27 cellular contexts compared by ENCODE assay signal in genomic region chr3:78830466-78830865, GRCh38.
"Had no signal": no experiment of that assay in that cellular context is flagged by ENCODE, and none has a peak within 500 bp of the region (broad histone marks: within the 10 kb centered on the region; RNA-seq: fewer than 3 reads in every experiment).

No MANE protein-coding gene starts in this region.

- H3K27ac ChIP-seq: ascending aorta, body of pancreas, SK-N-MC had no signal

- ATAC-seq: activated CD4-positive, CD25-positive, alpha-beta regulatory T cell treated with anti-CD3 and anti-CD28 coated beads, Interleukin-2, amount 50 U/mL, for 24 hours; activated CD8-positive, alpha-beta T cell treated with anti-CD3 and anti-CD28 coated beads, Interleukin-2, amount 10 ng/mL, durations not matched to agents 7 days and 5 days; activated naive CD4-positive, alpha-beta T cell treated with anti-CD3 and anti-CD28 coated beads, Interleukin-2, amount 50 U/mL, for 72 hours; activated naive CD8-positive, alpha-beta T cell treated with anti-CD3 and anti-CD28 coated beads, Interleukin-2, amount 50 U/mL, for 24 hours; body of pancreas; Right ventricle myocardium inferior; T-cell had no signal

- H3K4me3 Mint-ChIP-seq: activated CD8-positive, alpha-beta T cell treated with anti-CD3 and anti-CD28 coated beads, Interleukin-2, amount 10 ng/mL, durations not matched to agents 7 days and 5 days; activated naive CD8-positive, alpha-beta T cell treated with anti-CD3 and anti-CD28 coated beads, Interleukin-2, amount 50 U/mL, for 24 hours; T-cell had no signal

- H3K4me1 Mint-ChIP-seq: activated naive CD8-positive, alpha-beta T cell treated with anti-CD3 and anti-CD28 coated beads, Interleukin-2, amount 50 U/mL, for 24 hours; T-cell had no signal

- H3K9me3 ChIP-seq: ascending aorta, body of pancreas had no signal

- H3K27ac Mint-ChIP-seq: activated CD8-positive, alpha-beta T cell treated with anti-CD3 and anti-CD28 coated beads, Interleukin-2, amount 10 ng/mL, durations not matched to agents 7 days and 5 days; activated naive CD4-positive, alpha-beta T cell treated with anti-CD3 and anti-CD28 coated beads, Interleukin-2, amount 50 U/mL, for 72 hours; activated naive CD8-positive, alpha-beta T cell treated with anti-CD3 and anti-CD28 coated beads, Interleukin-2, amount 50 U/mL, for 24 hours; T-cell had no signal

- H3K4me3 ChIP-seq: ascending aorta, body of pancreas, SK-N-MC had no signal

- H3K27me3 ChIP-seq: ascending aorta, body of pancreas had no signal

- DNase-seq: activated CD4-positive, alpha-beta T cell treated with anti-CD3 and anti-CD28 coated beads for 48 hours; activated CD4-positive, alpha-beta T cell treated with anti-CD3 and anti-CD28 coated beads, Interleukin-2, amount 50 U/mL, for 4 hours; activated CD8-positive, alpha-beta memory T cell treated with anti-CD3 and anti-CD28 coated beads, Interleukin-2, amount 50 U/mL, for 48 hours; activated CD8-positive, alpha-beta T cell treated with anti-CD3 and anti-CD28 coated beads, Interleukin-2, amount 10 ng/mL, durations not matched to agents 7 days and 5 days; activated effector memory CD4-positive, alpha-beta T cell treated with Interleukin-2 at 50 U/mL for 16 hours; activated naive CD4-positive, alpha-beta T cell treated with Interleukin-2 at 50 U/mL for 16 hours; activated naive CD8-positive, alpha-beta T cell treated with anti-CD3 and anti-CD28 coated beads, Interleukin-2, amount 50 U/mL, for 24 hours; activated T-cell treated with anti-CD3 and anti-CD28 coated beads, Interleukin-2, amount 50 U/mL, for 1 hour; amniotic stem cell; body of pancreas; central memory CD4-positive, alpha-beta T cell; MM.1S; NCI-H1105; NCI-H1436; NCI-H1694 treated with DMSO at 0.1 percent for 48 hours; NCI-H2029 treated with DMSO at 0.1 percent for 48 hours; NCI-H345; NCI-H510A; NCI-H526 treated with DMSO at 0.1 percent for 48 hours; NCI-H82; RPMI8226; T-cell had no signal

- H3K27me3 Mint-ChIP-seq: activated naive CD8-positive, alpha-beta T cell treated with anti-CD3 and anti-CD28 coated beads, Interleukin-2, amount 50 U/mL, for 24 hours; T-cell had no signal

- H3K36me3 ChIP-seq: ascending aorta had no signal

- H3K4me1 ChIP-seq: ascending aorta, body of pancreas had no signal

- H3K36me3 Mint-ChIP-seq: activated naive CD4-positive, alpha-beta T cell treated with anti-CD3 and anti-CD28 coated beads, Interleukin-2, amount 50 U/mL, for 72 hours; T-cell had no signal
